14 cellular contexts compared by ENCODE assay signal in genomic region chr2:3633089-3633981, GRCh38. TPM values are rescaled to one million over a fixed set of nuclear protein-coding genes. Genes with fewer than 3 reads are reported as not detected.
DNase-seq lines count a peak whose midpoint lies in the region; TF ChIP-seq lines count a peak whose summit lies in the region.
"Had no signal": no experiment of that assay in that cellular context is flagged by ENCODE, and none has a peak within 500 bp of the region (broad histone marks: within the 10 kb centered on the region; RNA-seq: fewer than 3 reads in every experiment).

No MANE protein-coding gene starts in this region.

- WGBS in H9 (ENCODE audit: extremely low coverage, insufficient read length, low lambda C conversion rate), result no CpG with 5 or more reads among the region's 33 CpGs

- H3K36me3 Mint-ChIP-seq in H9 (ENCODE audit: insufficient read depth in 1 of 3, low read depth in 3 of 3) (no peaks in the 10 kb centered on the region), progenitor cell of endocrine pancreas (ENCODE audit: insufficient read depth) (no peaks in the 10 kb centered on the region)

- no peak overlapping the region for H2AK5ac ChIP-seq in H9 (ENCODE audit: insufficient read length, low read length)

- no peaks in the 10 kb centered on the region for H3K23me2 ChIP-seq in H9 (ENCODE audit: insufficient read length, low read depth, low read length, poor library complexity, severe bottlenecking)

- H3K27ac ChIP-seq in H9 (ENCODE audit: insufficient read length, low read depth, low read length) (no peak overlapping the region), osteoblast (ENCODE audit: low read depth, low read length) (no peak overlapping the region)
- H3K27ac ChIP-seq: HL-60 had no signal

- H3K27me3 Mint-ChIP-seq in H9 (ENCODE audit: low read depth) (peaks cover 27% of the 10 kb centered on the region), progenitor cell of endocrine pancreas (peaks cover 19% of the 10 kb centered on the region)

- H3K14ac ChIP-seq in H9 (ENCODE audit: insufficient read depth, low read length), result no peak overlapping the region

- H2BK12ac ChIP-seq in H9 (ENCODE audit: insufficient read length, low read depth, low read length), result no peak overlapping the region

- no peak overlapping the region for H3K4ac ChIP-seq in H9 (ENCODE audit: low read depth, low read length)

- H3K9me3 ChIP-seq in H9 (ENCODE audit: control insufficient read depth, low read depth, low read length) (no peaks in the 10 kb centered on the region), osteoblast (ENCODE audit: low read depth, low read length) (no peaks in the 10 kb centered on the region)

- H3K27ac Mint-ChIP-seq in H9 (peak overlapping the region in 2 of 3 experiments; percentile 46 to 59; a peak in 3 of 7 replicates), progenitor cell of endocrine pancreas (no peak overlapping the region)

- H4K8ac ChIP-seq in H9 (replicated peaks; ENCODE audit: insufficient read length, low read depth, low read length), result no peak overlapping the region

- H3K79me1 ChIP-seq in H9 (ENCODE audit: insufficient read depth, low read depth, low read length, poor library complexity, severe bottlenecking), result no peaks in the 10 kb centered on the region

- H3K56ac ChIP-seq in H9 (ENCODE audit: insufficient read length, low read depth, low read length), result no peak overlapping the region

- no peak overlapping the region for H4K91ac ChIP-seq in H9 (ENCODE audit: insufficient read length, low read depth, low read length)

- H3K4me3 ChIP-seq in cardiac fibroblast (replicated peaks in 1 of 2; ENCODE audit: low read depth in 2 of 2, low read length in 2 of 2) (no peak overlapping the region), osteoblast (ENCODE audit: insufficient read depth, low read length) (no peak overlapping the region)

- H3K4me2 ChIP-seq in H9 (ENCODE audit: insufficient read depth, insufficient read length, low read length) (no peak overlapping the region), osteoblast (ENCODE audit: insufficient read depth, low read length) (no peak overlapping the region)

- H3K36me3 ChIP-seq in osteoblast (ENCODE audit: insufficient read depth, low read length), result no peaks in the 10 kb centered on the region

- H3K18ac ChIP-seq in H9 (ENCODE audit: insufficient read length, low read depth, low read length), result no peak overlapping the region

- H2BK5ac ChIP-seq in H9 (ENCODE audit: insufficient read length, low read length), result no peak overlapping the region

- H3K9me3 Mint-ChIP-seq in H9 (no peaks in the 10 kb centered on the region), progenitor cell of endocrine pancreas (ENCODE audit: low read depth) (no peaks in the 10 kb centered on the region)
- H3K9me3 Mint-ChIP-seq: central memory CD8-positive, alpha-beta T cell had no signal

- no peaks in the 10 kb centered on the region for H3K27me3 ChIP-seq in H9 (ENCODE audit: insufficient read depth, low read length)
- H3K27me3 ChIP-seq in osteoblast (ENCODE audit: insufficient read depth, low read length), result no peaks in the 10 kb centered on the region

- no peak overlapping the region for H3K9ac ChIP-seq in H9 (ENCODE audit: extremely low read depth, insufficient read length, low read length)

- H4K5ac ChIP-seq in H9 (ENCODE audit: insufficient read length, low read depth, low read length), result no peak overlapping the region

- peak; percentile 22 for DNase-seq in H9
- DNase-seq in NCI-H2171 (lab: John Stamatoyannopoulos, UW), result peak; percentile 91
- DNase-seq in cardiac fibroblast (ENCODE audit: low read depth in 2 of 2), result peak; percentile 27 to 47
- DNase-seq in osteoblast (ENCODE audit: insufficient read length, low spot score, missing footprints), result peak; percentile 42
- DNase-seq in NOMO-1 treated with dmso at 0.1 percent for 144 hours (lab: John Stamatoyannopoulos, UW; ENCODE audit: unreplicated experiment), result no peak
- no peak for DNase-seq in stimulated activated naive CD4-positive, alpha-beta T cell treated with Interleukin-2 at 50 U/mL for 16 hours (lab: John Stamatoyannopoulos, UW)
- no peak for DNase-seq in NCI-H1092 treated with DMSO at 0.1 percent for 48 hours (lab: John Stamatoyannopoulos, UW)
- DNase-seq in progenitor cell of endocrine pancreas (ENCODE audit: low spot score, unreplicated experiment), result no peak
- DNase-seq: NCI-H2081 treated with DMSO at 0.1 percent for 48 hours had no signal

- H2BK15ac ChIP-seq in H9 (ENCODE audit: low read depth, low read length), result no peak overlapping the region

- H2AFZ ChIP-seq in H9 (ENCODE audit: low read length), result no peak overlapping the region
- no peak overlapping the region for H2AFZ ChIP-seq in osteoblast (ENCODE audit: low read length)

- no peak overlapping the region for H3T11ph ChIP-seq in H9 (ENCODE audit: low read length)

- no peaks in the 10 kb centered on the region for H3K4me1 ChIP-seq in H9 (ENCODE audit: insufficient read depth, low read length)
- H3K4me1 ChIP-seq in osteoblast (ENCODE audit: insufficient read depth, low read length), result no peaks in the 10 kb centered on the region

- no peaks in the 10 kb centered on the region for H3K79me2 ChIP-seq in H9 (ENCODE audit: insufficient read depth, low read length)
- H3K79me2 ChIP-seq in osteoblast (ENCODE audit: insufficient read depth, low read length), result no peaks in the 10 kb centered on the region

- no peak for TF ChIP-seq CTCF in H9 (conservative IDR thresholded peaks at IDR 0.05)
- TF ChIP-seq CTCF in cardiac fibroblast (IDR thresholded peaks at IDR 0.05; ENCODE audit: low read depth, low read length), result no peak
- TF ChIP-seq CTCF in osteoblast (IDR thresholded peaks at IDR 0.05; ENCODE audit: extremely low read depth, low read depth, low read length), result no peak
- TF ChIP-seq CTCF in progenitor cell of endocrine pancreas (IDR thresholded peaks at IDR 0.05; ENCODE audit: unreplicated experiment), result no peak

- no peak overlapping the region for H2BK120ac ChIP-seq in H9 (ENCODE audit: low read depth, low read length, poor library complexity, severe bottlenecking)

- no peak overlapping the region for H2BK20ac ChIP-seq in H9 (ENCODE audit: low read depth, low read length, poor library complexity, severe bottlenecking)

- H3K23ac ChIP-seq in H9 (ENCODE audit: insufficient read length, low read depth, low read length), result no peak overlapping the region

- no peaks in the 10 kb centered on the region for H4K20me1 ChIP-seq in H9 (ENCODE audit: control insufficient read depth, insufficient read depth, insufficient read length)
- no peaks in the 10 kb centered on the region for H4K20me1 ChIP-seq in osteoblast (ENCODE audit: insufficient read depth, low read length)

- no peak overlapping the region for H3K4me3 Mint-ChIP-seq in H9
- no peak overlapping the region for H3K4me3 Mint-ChIP-seq in progenitor cell of endocrine pancreas (ENCODE audit: low read depth)
- H3K4me3 Mint-ChIP-seq: central memory CD8-positive, alpha-beta T cell had no signal

- H3K4me1 Mint-ChIP-seq in H9 (peaks cover 13 to 22% of the 10 kb centered on the region in 2 experiments), progenitor cell of endocrine pancreas (ENCODE audit: low read depth) (no peaks in the 10 kb centered on the region)
- H3K4me1 Mint-ChIP-seq: central memory CD8-positive, alpha-beta T cell had no signal

RNA-seq across cellular contexts. Expression of gene ALLC, which starts 24.7 kb away (rescaled TPM):
- total RNA-seq in H9 (2021), result not detected in 2 replicates
- not detected in 2 replicates for total RNA-seq in osteoblast
- 0.16 TPM in 1 of 2 replicates, not detected in the other for total RNA-seq in progenitor cell of endocrine pancreas
- total RNA-seq: myocyte; subcutaneous adipose tissue; T-helper 1 cell treated with Interleukin-12 subunit alpha and Interleukin-12 subunit beta and Interleukin-4 antibody, amounts not matched to agents 30 ng/mL and 1 ng/mL, for 36 hours had no signal

RNA-seq across cellular contexts. Expression of gene COLEC11, which starts 38.4 kb away (rescaled TPM):
- total RNA-seq in H9 (2021), result 0.39 TPM in 1 of 2 replicates, not detected in the other
- under 0.01 and 0.36 TPM in 2 replicates for total RNA-seq in osteoblast
- total RNA-seq in progenitor cell of endocrine pancreas, result not detected in 2 replicates
- total RNA-seq: myocyte; T-helper 1 cell treated with Interleukin-12 subunit alpha and Interleukin-12 subunit beta and Interleukin-4 antibody, amounts not matched to agents 30 ng/mL and 1 ng/mL, for 36 hours had no signal

RNA-seq across cellular contexts. Expression of gene RPS7, which starts 58.3 kb away (rescaled TPM):
- 2,120 and 2,130 TPM in 2 replicates for total RNA-seq in H9 (2021)
- total RNA-seq in osteoblast, result 1,101 and 1,268 TPM in 2 replicates
- total RNA-seq in progenitor cell of endocrine pancreas, result 1,422 and 1,517 TPM in 2 replicates

Comparison
In these comparisons a context has a peak if more than half of its experiments do, and no peak if none do; other contexts are left out.
1. DNase-seq: peak in H9 (single experiment), NCI-H2171 (single experiment), cardiac fibroblast (2 of 2) and osteoblast (single experiment); none in NOMO-1 treated with dmso at 0.1 percent for 144 hours (single experiment), stimulated activated naive CD4-positive, alpha-beta T cell treated with Interleukin-2 at 50 U/mL for 16 hours (single experiment), NCI-H1092 treated with DMSO at 0.1 percent for 48 hours (single experiment) and progenitor cell of endocrine pancreas (single experiment).